In the genomic region with DNA sequence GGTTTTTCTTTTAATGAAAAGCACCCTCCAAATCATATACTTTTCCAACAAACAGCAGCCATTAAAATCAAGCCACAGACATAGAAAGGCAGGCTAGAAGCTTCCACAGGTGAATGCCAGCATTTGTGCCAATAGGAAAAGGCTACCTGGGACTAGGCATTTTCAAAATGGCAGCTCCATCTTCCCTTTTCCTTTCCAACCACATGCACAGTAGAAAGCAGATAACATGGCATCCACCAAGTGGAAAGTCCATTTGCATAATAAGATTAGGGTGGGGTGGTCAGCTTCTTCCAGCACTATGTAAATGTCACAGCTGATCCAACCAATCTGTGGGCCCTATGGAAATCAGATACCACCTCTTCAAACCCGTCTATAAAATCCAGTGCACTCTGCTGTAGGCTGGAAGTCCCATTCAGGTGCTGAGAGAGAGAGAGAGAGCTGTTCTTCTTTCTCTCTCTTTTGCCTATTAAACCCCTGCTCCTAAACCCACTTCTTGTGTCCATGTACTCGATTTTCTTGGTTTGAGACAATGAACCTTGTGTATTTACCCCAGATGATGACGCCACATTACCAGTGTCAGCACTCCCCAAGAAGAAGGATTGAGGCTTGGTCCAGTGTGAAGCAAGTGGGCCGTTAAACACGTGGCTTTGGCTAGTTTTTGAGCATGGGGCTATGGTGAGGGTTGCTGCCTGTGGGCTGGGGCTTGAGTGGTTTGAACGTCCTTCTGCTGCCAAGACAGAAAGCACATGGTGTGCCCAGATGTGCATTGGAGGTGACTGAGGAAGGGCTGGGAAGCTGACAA, we compare ENCODE assay signal across 22 cellular contexts. TPM values are rescaled to one million over a fixed set of nuclear protein-coding genes. Genes with fewer than 3 reads are reported as not detected.
"Had no signal": no experiment of that assay in that cellular context is flagged by ENCODE, and none has a peak within 500 bp of the region (broad histone marks: within the 10 kb centered on the region; RNA-seq: fewer than 3 reads in every experiment).

No MANE protein-coding gene starts in this region.

- H3K79me2 ChIP-seq: parathyroid adenoma had no signal

- DNase-seq: activated CD4-positive, alpha-beta memory T cell treated with anti-CD3 and anti-CD28 coated beads, Interleukin-2, amount 10 ng/mL, durations not matched to agents 7 days and 5 days; activated CD8-positive, alpha-beta memory T cell treated with anti-CD3 and anti-CD28 coated beads, Interleukin-2, amount 50 U/mL, for 4 hours; activated naive CD4-positive, alpha-beta T cell treated with Interleukin-2 at 50 U/mL for 16 hours; caudate nucleus; effector CD8-positive, alpha-beta T cell; hippocampal formation; kidney glomerular epithelial cell; stimulated activated CD4-positive, alpha-beta T cell treated with anti-CD3 and anti-CD28 coated beads, Interleukin-15, amount 100 ng/mL, for 24 hours; stimulated activated CD4-positive, alpha-beta T cell treated with anti-CD3 and anti-CD28 coated beads, Interleukin-4, amount 100 ng/mL, for 24 hours; stimulated activated naive CD8-positive, alpha-beta T cell treated with anti-CD3 and anti-CD28 coated beads, Interleukin-15, amount 100 ng/mL, for 72 hours; T1000 had no signal

- H3K36me3 ChIP-seq: thoracic aorta, vagina had no signal

- H3K27ac ChIP-seq: coronary artery, parathyroid adenoma, thoracic aorta, vagina had no signal

- H3K27me3 ChIP-seq: vagina had no signal

- H3K4me3 Mint-ChIP-seq: activated CD4-positive, alpha-beta memory T cell treated with anti-CD3 and anti-CD28 coated beads, Interleukin-2, amount 10 ng/mL, durations not matched to agents 7 days and 5 days; neural crest cell; stimulated activated naive CD8-positive, alpha-beta T cell treated with anti-CD3 and anti-CD28 coated beads, Interleukin-15, amount 100 ng/mL, for 72 hours had no signal

- H3K27ac Mint-ChIP-seq: activated CD4-positive, alpha-beta memory T cell treated with anti-CD3 and anti-CD28 coated beads, Interleukin-2, amount 10 ng/mL, durations not matched to agents 7 days and 5 days; stimulated activated naive CD8-positive, alpha-beta T cell treated with anti-CD3 and anti-CD28 coated beads, Interleukin-15, amount 100 ng/mL, for 72 hours had no signal

- H3K9me3 Mint-ChIP-seq: activated CD4-positive, alpha-beta memory T cell treated with anti-CD3 and anti-CD28 coated beads, Interleukin-2, amount 10 ng/mL, durations not matched to agents 7 days and 5 days; neural crest cell; stimulated activated naive CD8-positive, alpha-beta T cell treated with anti-CD3 and anti-CD28 coated beads, Interleukin-15, amount 100 ng/mL, for 72 hours had no signal

- H3K4me1 ChIP-seq: parathyroid adenoma had no signal

- H3K9me3 ChIP-seq: thoracic aorta, vagina had no signal

- H3K4me1 Mint-ChIP-seq: neural crest cell had no signal

- H3K4me3 ChIP-seq: coronary artery, thoracic aorta, vagina had no signal

- H3K9ac ChIP-seq: parathyroid adenoma had no signal

RNA-seq across cellular contexts. Expression of a gene that starts 24.2 kb away (rescaled TPM):
- total RNA-seq: activated CD4-positive, alpha-beta memory T cell treated with anti-CD3 and anti-CD28 coated beads, Interleukin-2, amount 10 ng/mL, durations not matched to agents 7 days and 5 days; astrocyte; glomerular endothelial cell; liver; mesenteric fat pad; neural crest cell; renal cortical epithelial cell; skeletal muscle tissue; thoracic aorta had no signal
- polyA plus RNA-seq: liver had no signal

RNA-seq across cellular contexts. Expression of a gene that starts 57.3 kb away (rescaled TPM):
- total RNA-seq: activated CD4-positive, alpha-beta memory T cell treated with anti-CD3 and anti-CD28 coated beads, Interleukin-2, amount 10 ng/mL, durations not matched to agents 7 days and 5 days; glomerular endothelial cell; mesenteric fat pad; neural crest cell; renal cortical epithelial cell; skeletal muscle tissue; vagina had no signal
- polyA plus RNA-seq: liver had no signal
